Comparison of ENCODE assay signal across 8 cellular contexts in genomic region chr15:90871097-90871715, GRCh38. TPM values are rescaled to one million over a fixed set of nuclear protein-coding genes. Genes with fewer than 3 reads are reported as not detected.
DNase-seq lines count a peak whose midpoint lies in the region; ATAC-seq, FAIRE-seq and TF ChIP-seq lines count a peak whose summit lies in the region.

No MANE protein-coding gene starts in this region.

- BruUV-seq in Calu3 (replicated peaks; lab: Mats Ljungman, UMichigan) = no TSS peak
- BruUV-seq in endothelial cell of umbilical vein (replicated peaks; lab: Mats Ljungman, UMichigan) = no TSS peak

- H3K27ac Mint-ChIP-seq in Calu3 (ENCODE audit: unreplicated experiment) (peak overlapping the region; percentile 85), HFFc6 (peak overlapping the region; percentile 88), naive B cell (peak overlapping the region in 5 of 6 donors; percentile 61 to 93 (median 86))

- H3K4me3 Mint-ChIP-seq in Calu3 (ENCODE audit: low read depth, unreplicated experiment) (peak overlapping the region; percentile 73), HFFc6 (peak overlapping the region; percentile 90), naive B cell (peak overlapping the region; percentile 83 to 93 (median 89))

- no peak for FAIRE-seq in endothelial cell of umbilical vein (lab: Jason Lieb, UNC)

- H3K4me2 ChIP-seq in endothelial cell of umbilical vein (ENCODE audit: insufficient read depth, low read length) = peak overlapping the region; percentile 81

- CTCF ChIA-PET in Calu3 (lab: Charles Lee) = no interaction called here
- CTCF ChIA-PET in endothelial cell of umbilical vein (lab: Charles Lee) = interaction anchor here (0.6 to 4.0 kb wide), 3 partner anchors 14 to 302 kb away, joined by 3 to 26 read pairs (median 15); partner anchors contain the start of gene FES

- dilution Hi-C loops in endothelial cell of umbilical vein (cut with MboI; ENCODE audit: extremely low pct_ligation_motif_present, low sequenced_read_pairs) = no loop called here

- H3K9ac ChIP-seq in endothelial cell of umbilical vein (replicated peaks; ENCODE audit: extremely low read depth, insufficient read depth, low read length) = peak overlapping the region; percentile 94

- peaks cover 42% of the 10 kb centered on the region for H3K4me1 ChIP-seq in endothelial cell of umbilical vein (ENCODE audit: control insufficient read depth, extremely low read depth, insufficient read depth, low read length)

- POLR2A ChIA-PET in endothelial cell of umbilical vein (lab: Charles Lee) = interaction anchor here (0.8 kb wide), 1 partner anchor 13 kb away, joined by 5 read pairs; the partner anchor contains the start of gene FES

- ATAC-seq in naive B cell (ENCODE audit: low read depth in 2 of 2) (peak; percentile 53 to 57), GM19035 (IDR thresholded peaks at IDR 0.05; ENCODE audit: unreplicated experiment) (no peak), HG03565 (IDR thresholded peaks at IDR 0.05; ENCODE audit: unreplicated experiment) (no peak)

- DNase-seq in Calu3 (peak; percentile 58), HFFc6 (no peak), WERI-Rb-1 (peak; percentile 31), endothelial cell of umbilical vein (ENCODE audit: low read depth, low spot score) (no peak), naive B cell (peak; percentile 33), SK-N-DZ (ENCODE audit: low spot score) (no peak)

- no peaks in the 10 kb centered on the region for H3K9me1 ChIP-seq in endothelial cell of umbilical vein (replicated peaks; ENCODE audit: control insufficient read depth, extremely low read depth, insufficient read depth, low read length)

- H3K36me3 ChIP-seq in WERI-Rb-1 (no peaks in the 10 kb centered on the region), endothelial cell of umbilical vein (ENCODE audit: control insufficient read depth in 2 of 2, extremely low read depth in 1 of 2, insufficient read depth in 2 of 2, low read length in 2 of 2) (peaks cover 0 to 2% of the 10 kb centered on the region in 2 experiments)

- peak; percentile 17 for TF ChIP-seq POLR2A in endothelial cell of umbilical vein (IDR thresholded peaks at IDR 0.05; ENCODE audit: low read depth, low read length)

- no peaks in the 10 kb centered on the region for H4K20me1 ChIP-seq in endothelial cell of umbilical vein (replicated peaks; ENCODE audit: control insufficient read depth, extremely low read depth, insufficient read depth, low read length)

- H3K4me3 ChIP-seq in WERI-Rb-1 (ENCODE audit: low read depth, low read length) (peak overlapping the region; percentile 46), endothelial cell of umbilical vein (replicated peaks in 1 of 3; ENCODE audit: insufficient read depth in 1 of 3, low read depth in 1 of 3, low read length in 3 of 3) (peak overlapping the region; percentile 36 to 73 (median 69))

- H3K9me3 ChIP-seq in WERI-Rb-1 (ENCODE audit: severe bottlenecking) (no peaks in the 10 kb centered on the region), endothelial cell of umbilical vein (replicated peaks; ENCODE audit: control insufficient read depth, insufficient read depth, low read length) (no peaks in the 10 kb centered on the region)

- H3K9me3 Mint-ChIP-seq in Calu3 (ENCODE audit: low read depth, unreplicated experiment) (no peaks in the 10 kb centered on the region), HFFc6 (no peaks in the 10 kb centered on the region), naive B cell (no peaks in the 10 kb centered on the region)

- H3K79me2 ChIP-seq in endothelial cell of umbilical vein (ENCODE audit: control insufficient read depth, insufficient read depth, low read length) = peaks cover 49% of the 10 kb centered on the region

- no peaks in the 10 kb centered on the region for H3K27me3 Mint-ChIP-seq in Calu3 (ENCODE audit: unreplicated experiment)
- H3K27me3 Mint-ChIP-seq in HFFc6 (ENCODE audit: insufficient read depth) = peaks cover 3% of the 10 kb centered on the region
- H3K27me3 Mint-ChIP-seq in naive B cell = no peaks in the 10 kb centered on the region

- no peak for TF ChIP-seq CTCF in Calu3 (IDR thresholded peaks at IDR 0.05; ENCODE audit: unreplicated experiment)
- no peak for TF ChIP-seq CTCF in HFFc6 (IDR thresholded peaks at IDR 0.05)
- TF ChIP-seq CTCF in WERI-Rb-1 (IDR thresholded peaks at IDR 0.05; ENCODE audit: low read depth, low read length) = no peak
- no peak for TF ChIP-seq CTCF in endothelial cell of umbilical vein (IDR thresholded peaks at IDR 0.05; ENCODE audit: extremely low read depth in 1 of 2, insufficient read depth in 1 of 2, low read depth in 1 of 2, low read length in 2 of 2)

- H3K36me3 Mint-ChIP-seq in Calu3 (ENCODE audit: insufficient read depth, unreplicated experiment) (peaks cover 49% of the 10 kb centered on the region), HFFc6 (ENCODE audit: low read depth) (no peaks in the 10 kb centered on the region), naive B cell (no peaks in the 10 kb centered on the region)

- peaks cover 15% of the 10 kb centered on the region for H3K27me3 ChIP-seq in WERI-Rb-1 (ENCODE audit: insufficient read depth, low read depth, severe bottlenecking)
- H3K27me3 ChIP-seq in endothelial cell of umbilical vein (ENCODE audit: control insufficient read depth in 2 of 2, insufficient read depth in 2 of 2, low read length in 2 of 2) = no peaks in the 10 kb centered on the region

- peak overlapping the region; percentile 23 for H2AFZ ChIP-seq in endothelial cell of umbilical vein (ENCODE audit: low read depth, low read length)

- intact Hi-C loops in Calu3 (cut with micrococcal nuclease; ENCODE audit: unreplicated experiment) = no loop called here
- intact Hi-C loops in endothelial cell of umbilical vein (cut with micrococcal nuclease) = no loop called here

- peaks cover 62% of the 10 kb centered on the region for H3K4me1 Mint-ChIP-seq in Calu3 (ENCODE audit: low read depth, unreplicated experiment)
- peaks cover 48% of the 10 kb centered on the region for H3K4me1 Mint-ChIP-seq in HFFc6 (ENCODE audit: low read depth)
- H3K4me1 Mint-ChIP-seq in naive B cell = peaks cover 32 to 46% (median 41%) of the 10 kb centered on the region in 3 donors

- H3K27ac ChIP-seq in WERI-Rb-1 (no peak overlapping the region), endothelial cell of umbilical vein (ENCODE audit: insufficient read depth, low read depth, low read length) (peak overlapping the region; percentile 89)

TF ChIP-seq in endothelial cell of umbilical vein, 7 proteins besides CTCF, POLR2A, EP300 and RAD21 (continues in another document):
- TF ChIP-seq FOS (IDR thresholded peaks at IDR 0.05; ENCODE audit: borderline replicate concordance, insufficient read depth, low read length) (no peak), GATA2 (IDR thresholded peaks at IDR 0.05; ENCODE audit: insufficient read depth, insufficient read length, low read depth, low read length) (no peak)

RNA-seq across cellular contexts. Expression of gene FURIN, which starts 2.8 kb away (rescaled TPM):
- total RNA-seq in Calu3 (2022) (61.7 and 76.6 TPM in 2 replicates), endothelial cell of umbilical vein (131 and 145 TPM in 2 replicates)
- 10 to 100 TPM; 68.9 to 79.4 (median 74.6) TPM for total RNA-seq in HFFc6 (2021; fragmentation: NEBNext Ultra II Directional; extraction: Animal tissue kit (Norgen Biotek cat#: 25700))
- polyA plus RNA-seq in endothelial cell of umbilical vein (77.4 and 96.9 TPM in 2 replicates), naive B cell (ENCODE audit: low read depth in 6 of 6) (1 to 10 TPM; 3.7 to 9.8 (median 5.8) TPM)
- polyA plus RNA-seq in endothelial cell of umbilical vein (2011; cell fraction: cytosol; rRNA removed) = 63.5 and 73.8 TPM in 2 replicates
- 43.0 and 46.4 TPM in 2 replicates for polyA plus RNA-seq in endothelial cell of umbilical vein (2011; cell fraction: nucleus; rRNA removed)
- 95.2 and 109 TPM in 2 replicates for polyA plus RNA-seq in endothelial cell of umbilical vein (2012)
- 68.7 and 78.2 TPM in 2 replicates for polyA minus RNA-seq in endothelial cell of umbilical vein
- 30.7 TPM for polyA minus RNA-seq in endothelial cell of umbilical vein (2011; cell fraction: cytosol; rRNA and poly(A)+ RNA removed)
- polyA minus RNA-seq in endothelial cell of umbilical vein (2011; cell fraction: nucleus; rRNA and poly(A)+ RNA removed) = 20.4 and 25.7 TPM in 2 replicates
- polyA plus RNA-seq in SK-N-DZ (2014; cell fraction: cytosol; rRNA removed) = 6.1 and 6.3 TPM in 2 replicates
- polyA plus RNA-seq in SK-N-DZ (2014; cell fraction: nucleus; rRNA removed) = 5.4 and 10.3 TPM in 2 replicates

RNA-seq across cellular contexts. Expression of gene FES, which starts 13.1 kb away (rescaled TPM):
- total RNA-seq in Calu3 (2022) (1.6 and 1.7 TPM in 2 replicates), endothelial cell of umbilical vein (51.0 and 58.1 TPM in 2 replicates)
- 1 to 10 TPM in 4 of 6 experiments, under 1 TPM in 2; 0.41 to 1.4 (median 1.1) TPM for total RNA-seq in HFFc6 (2021; fragmentation: NEBNext Ultra II Directional; extraction: Animal tissue kit (Norgen Biotek cat#: 25700))
- polyA plus RNA-seq in endothelial cell of umbilical vein (41.5 and 55.7 TPM in 2 replicates), naive B cell (ENCODE audit: low read depth in 6 of 6) (10 to 100 TPM in 2 of 6 donors, 1 to 10 TPM in 4; 4.1 to 17.2 (median 7.9) TPM)
- 18.9 and 25.9 TPM in 2 replicates for polyA plus RNA-seq in endothelial cell of umbilical vein (2011; cell fraction: cytosol; rRNA removed)
- polyA plus RNA-seq in endothelial cell of umbilical vein (2011; cell fraction: nucleus; rRNA removed) = 161 and 177 TPM in 2 replicates
- polyA plus RNA-seq in endothelial cell of umbilical vein (2012) = 27.7 and 29.2 TPM in 2 replicates
- polyA minus RNA-seq in endothelial cell of umbilical vein = 30.5 and 44.9 TPM in 2 replicates
- not detected for polyA minus RNA-seq in endothelial cell of umbilical vein (2011; cell fraction: cytosol; rRNA and poly(A)+ RNA removed)
- 38.1 and 49.3 TPM in 2 replicates for polyA minus RNA-seq in endothelial cell of umbilical vein (2011; cell fraction: nucleus; rRNA and poly(A)+ RNA removed)
- 4.5 and 5.1 TPM in 2 replicates for polyA plus RNA-seq in SK-N-DZ (2014; cell fraction: cytosol; rRNA removed)
- 4.8 and 13.5 TPM in 2 replicates for polyA plus RNA-seq in SK-N-DZ (2014; cell fraction: nucleus; rRNA removed)

RNA-seq across cellular contexts. Expression of gene MAN2A2, which starts 31.9 kb away (rescaled TPM):
- total RNA-seq in Calu3 (2022) (56.1 and 58.5 TPM in 2 replicates), endothelial cell of umbilical vein (52.1 and 60.9 TPM in 2 replicates)
- 10 to 100 TPM; 15.8 to 26.9 (median 23.4) TPM for total RNA-seq in HFFc6 (2021; fragmentation: NEBNext Ultra II Directional; extraction: Animal tissue kit (Norgen Biotek cat#: 25700))
- polyA plus RNA-seq in endothelial cell of umbilical vein (77.7 and 106 TPM in 2 replicates), naive B cell (ENCODE audit: low read depth in 6 of 6) (1 to 10 TPM; 1.4 to 8.9 (median 6.5) TPM)
- 44.3 and 51.6 TPM in 2 replicates for polyA plus RNA-seq in endothelial cell of umbilical vein (2011; cell fraction: cytosol; rRNA removed)
- polyA plus RNA-seq in endothelial cell of umbilical vein (2011; cell fraction: nucleus; rRNA removed) = 343 and 437 TPM in 2 replicates
- polyA plus RNA-seq in endothelial cell of umbilical vein (2012) = 26.6 and 30.2 TPM in 2 replicates
- 117 and 125 TPM in 2 replicates for polyA minus RNA-seq in endothelial cell of umbilical vein
- polyA minus RNA-seq in endothelial cell of umbilical vein (2011; cell fraction: cytosol; rRNA and poly(A)+ RNA removed) = 28.1 TPM
- polyA minus RNA-seq in endothelial cell of umbilical vein (2011; cell fraction: nucleus; rRNA and poly(A)+ RNA removed) = 75.6 and 91.6 TPM in 2 replicates
- polyA plus RNA-seq in SK-N-DZ (2014; cell fraction: cytosol; rRNA removed) = 8.3 and 8.6 TPM in 2 replicates
- polyA plus RNA-seq in SK-N-DZ (2014; cell fraction: nucleus; rRNA removed) = 88.2 and 151 TPM in 2 replicates

Comparison
In these comparisons a context has a peak if more than half of its experiments do, and no peak if none do; other contexts are left out.
1. DNase-seq: peak in Calu3 (single experiment), WERI-Rb-1 (single experiment) and naive B cell (single experiment); none in HFFc6 (single experiment), endothelial cell of umbilical vein (single experiment) and SK-N-DZ (single experiment).
2. ATAC-seq: peak in naive B cell (2 of 2); none in GM19035 (single experiment) and HG03565 (single experiment).
3. RNA of gene FES, which starts 13.1 kb away (total RNA-seq): 51.0 to 58.1 TPM in endothelial cell of umbilical vein; 1.6 to 1.7 TPM in Calu3 and 0.41 to 1.4 TPM in HFFc6; every median in the first group is over 10 times any median in the second.
4. Peak in every context shown above with its lines, with median percentiles within 50 percentile points of each other: H3K27ac Mint-ChIP-seq and H3K4me3 Mint-ChIP-seq.